Comparison of ENCODE assay signal across 19 cellular contexts in the genomic region with DNA sequence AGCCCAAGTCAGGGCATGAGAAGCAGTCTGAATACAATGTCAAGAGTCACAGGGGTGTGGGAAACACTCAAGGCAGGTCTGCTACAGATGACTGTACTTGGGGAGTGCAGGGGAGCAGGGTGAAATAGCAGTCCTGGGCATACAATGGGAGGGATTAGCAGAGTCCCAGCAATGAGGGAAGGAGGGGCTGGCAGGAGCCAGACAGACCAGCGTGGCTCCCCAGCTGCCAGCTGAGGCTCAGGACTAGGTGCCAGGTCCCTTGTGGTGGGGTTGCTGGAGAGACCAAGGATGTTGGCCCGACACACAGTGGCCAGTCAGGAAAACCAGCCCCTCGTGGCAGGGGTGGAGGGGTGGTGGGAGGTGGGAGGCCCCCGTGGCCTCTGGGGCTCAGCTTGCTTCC.
DNase-seq lines count a peak whose midpoint lies in the region; ATAC-seq, FAIRE-seq and TF ChIP-seq lines count a peak whose summit lies in the region.
"Had no signal": no experiment of that assay in that cellular context is flagged by ENCODE, and none has a peak within 500 bp of the region (broad histone marks: within the 10 kb centered on the region; RNA-seq: fewer than 3 reads in every experiment).

No MANE protein-coding gene starts in this region.

- no peaks in the 10 kb centered on the region for H4K20me1 ChIP-seq in astrocyte (ENCODE audit: insufficient read depth, low read length)

- no peaks in the 10 kb centered on the region for H3K9me3 Mint-ChIP-seq in astrocyte (ENCODE audit: unreplicated experiment)
- no peaks in the 10 kb centered on the region for H3K9me3 Mint-ChIP-seq in stimulated activated memory B cell treated with anti-CD40 and anti-IgM and Interleukin-4, amounts not matched to agents 10 μg/mL and 1 μg/mL and 100 μg/mL, for 72 hours
- H3K9me3 Mint-ChIP-seq: activated T-cell treated with anti-CD3 and anti-CD28 coated beads, Interleukin-2, amount 50 U/mL, for 72 hours; natural killer cell had no signal

- no peak for ATAC-seq in stimulated activated memory B cell treated with anti-CD40 and anti-IgM and Interleukin-4, amounts not matched to agents 10 μg/mL and 1 μg/mL and 100 μg/mL, for 72 hours
- ATAC-seq: activated T-cell treated with anti-CD3 and anti-CD28 coated beads, Interleukin-2, amount 50 U/mL, for 72 hours; left colon; natural killer cell; right cardiac atrium had no signal

- peaks cover 4% of the 10 kb centered on the region for H3K36me3 Mint-ChIP-seq in astrocyte (ENCODE audit: low read depth, unreplicated experiment)
- H3K36me3 Mint-ChIP-seq in stimulated activated memory B cell treated with anti-CD40 and anti-IgM and Interleukin-4, amounts not matched to agents 10 μg/mL and 1 μg/mL and 100 μg/mL, for 72 hours: no peaks in the 10 kb centered on the region
- H3K36me3 Mint-ChIP-seq: natural killer cell had no signal

- H3K4me3 ChIP-seq in HUES48 (ENCODE audit: low read depth, low read length) (no peak overlapping the region), astrocyte (ENCODE audit: insufficient read depth, low read depth, low read length) (no peak overlapping the region), iPS-20b (ENCODE audit: low read length) (no peak overlapping the region), stomach (no peak overlapping the region), testis (no peak overlapping the region)
- H3K4me3 ChIP-seq: adrenal gland had no signal

- no peak for TF ChIP-seq EP300 in stomach (IDR thresholded peaks at IDR 0.05)

- no peak for FAIRE-seq in astrocyte (lab: Jason Lieb, UNC)
- FAIRE-seq: colon had no signal

- H3K27ac ChIP-seq in HUES48 (ENCODE audit: low read depth, low read length) (peak overlapping the region; percentile 89), astrocyte (ENCODE audit: low read depth, low read length) (no peak overlapping the region), iPS-20b (ENCODE audit: low read length) (peak overlapping the region; percentile 94), stomach (peak overlapping the region in 4 of 5 donors; percentile 65 to 77 (median 75)), testis (no peak overlapping the region)
- H3K27ac ChIP-seq: adrenal gland had no signal

- H3K27ac Mint-ChIP-seq in astrocyte (ENCODE audit: unreplicated experiment): no peak overlapping the region
- no peak overlapping the region for H3K27ac Mint-ChIP-seq in stimulated activated memory B cell treated with anti-CD40 and anti-IgM and Interleukin-4, amounts not matched to agents 10 μg/mL and 1 μg/mL and 100 μg/mL, for 72 hours
- H3K27ac Mint-ChIP-seq: activated T-cell treated with anti-CD3 and anti-CD28 coated beads, Interleukin-2, amount 50 U/mL, for 72 hours; B cell; natural killer cell had no signal

- WGBS in stomach, 5 donors: 29 to 43% (median 40%) methylated on average over 1 to 4 of the region's 4 CpGs
- WGBS in testis, 2 donors: 40% methylated on average over 3 of the region's 4 CpGs; no CpG with 5 or more reads in 1 of the 2 donors

- H3K4me1 ChIP-seq in HUES48 (ENCODE audit: control insufficient read depth, insufficient read depth, low read length) (peaks cover 11% of the 10 kb centered on the region), astrocyte (ENCODE audit: insufficient read depth, low read length) (peaks cover 24% of the 10 kb centered on the region), iPS-20b (ENCODE audit: insufficient read depth, low read length) (peaks cover 10% of the 10 kb centered on the region), stomach (peaks cover 12 to 34% (median 23%) of the 10 kb centered on the region in 4 donors), testis (no peaks in the 10 kb centered on the region)

- H3K4me2 ChIP-seq in astrocyte (ENCODE audit: low read length): no peak overlapping the region

- no peak overlapping the region for H3K9ac ChIP-seq in HUES48 (ENCODE audit: low read depth, low read length)
- H3K9ac ChIP-seq in astrocyte (ENCODE audit: low read length): no peak overlapping the region
- H3K9ac ChIP-seq in iPS-20b (ENCODE audit: low read depth, low read length): peak overlapping the region; percentile 80; the same call in 1 of the 2 replicates

- H3K36me3 ChIP-seq in HUES48 (ENCODE audit: control insufficient read depth, insufficient read depth, low read length) (no peaks in the 10 kb centered on the region), astrocyte (ENCODE audit: insufficient read depth, low read length) (no peaks in the 10 kb centered on the region), iPS-20b (ENCODE audit: insufficient read depth, low read depth, low read length) (no peaks in the 10 kb centered on the region), stomach (no peaks in the 10 kb centered on the region), testis (ENCODE audit: low read depth, missing control alignments) (no peaks in the 10 kb centered on the region)
- H3K36me3 ChIP-seq: adrenal gland had no signal

- no peak overlapping the region for H2AFZ ChIP-seq in astrocyte (ENCODE audit: low read depth, low read length)

- TF ChIP-seq POLR2A in stomach (IDR thresholded peaks at IDR 0.05) (no peak), testis (IDR thresholded peaks at IDR 0.05) (no peak)

- DNase-seq in astrocyte (ENCODE audit: low read depth): peak; percentile 25
- DNase-seq in stomach: no peak
- DNase-seq in testis: no peak
- no peak for DNase-seq in hepatic stellate cell (ENCODE audit: low spot score)
- DNase-seq in NCI-H1436 (lab: John Stamatoyannopoulos, UW): no peak
- DNase-seq: activated CD4-positive, alpha-beta T cell treated with anti-CD3 and anti-CD28 coated beads, Interleukin-2, amount 50 U/mL, for 48 hours; activated T-cell treated with anti-CD3 and anti-CD28 coated beads, Interleukin-2, amount 50 U/mL, for 72 hours; adrenal gland; left colon; natural killer cell; NCI-H2107; NK-92 treated with Interleukin-12 subunit alpha and Interleukin-12 subunit beta, amount 100 ng/mL, for 24 hours; right cardiac atrium; SHP77 treated with DMSO at 0.1 percent for 48 hours had no signal

- H3K79me2 ChIP-seq in astrocyte (ENCODE audit: insufficient read depth, low read length): no peaks in the 10 kb centered on the region

- peaks cover 36% of the 10 kb centered on the region for H3K4me1 Mint-ChIP-seq in astrocyte (ENCODE audit: low read depth, unreplicated experiment)
- H3K4me1 Mint-ChIP-seq in stimulated activated memory B cell treated with anti-CD40 and anti-IgM and Interleukin-4, amounts not matched to agents 10 μg/mL and 1 μg/mL and 100 μg/mL, for 72 hours: peaks cover 6% of the 10 kb centered on the region
- H3K4me1 Mint-ChIP-seq: B cell had no signal

- TF ChIP-seq CTCF in astrocyte (IDR thresholded peaks at IDR 0.05; ENCODE audit: insufficient read depth, low read depth, low read length): no peak
- TF ChIP-seq CTCF in stomach (IDR thresholded peaks at IDR 0.05): no peak
- no peak for TF ChIP-seq CTCF in testis (IDR thresholded peaks at IDR 0.05)

- intact Hi-C loops in stomach (cut with DNase I; ENCODE audit: low total_unique reads) (no loop called here), testis (cut with DNase I; ENCODE audit: low total_unique reads) (no loop called here)

- no peaks in the 10 kb centered on the region for H3K27me3 Mint-ChIP-seq in astrocyte (ENCODE audit: low read depth, unreplicated experiment)
- H3K27me3 Mint-ChIP-seq in stimulated activated memory B cell treated with anti-CD40 and anti-IgM and Interleukin-4, amounts not matched to agents 10 μg/mL and 1 μg/mL and 100 μg/mL, for 72 hours: no peaks in the 10 kb centered on the region

- peaks cover 16% of the 10 kb centered on the region; the same call in 1 of the 2 replicates for H3K9me3 ChIP-seq in HUES48 (ENCODE audit: control insufficient read depth, insufficient read depth, low read length)
- no peaks in the 10 kb centered on the region for H3K9me3 ChIP-seq in astrocyte (ENCODE audit: insufficient read depth, low read depth, low read length)
- H3K9me3 ChIP-seq in iPS-20b (ENCODE audit: insufficient read depth, low read depth, low read length): no peaks in the 10 kb centered on the region
- no peaks in the 10 kb centered on the region for H3K9me3 ChIP-seq in stomach
- H3K9me3 ChIP-seq in testis: no peaks in the 10 kb centered on the region
- H3K9me3 ChIP-seq: adrenal gland had no signal

- H3K27me3 ChIP-seq in HUES48 (ENCODE audit: control insufficient read depth, insufficient read depth, low read length) (no peaks in the 10 kb centered on the region), astrocyte (ENCODE audit: insufficient read depth, low read length) (no peaks in the 10 kb centered on the region), iPS-20b (ENCODE audit: insufficient read depth, low read length) (no peaks in the 10 kb centered on the region), stomach (peaks cover 0 to 5% (median 0%) of the 10 kb centered on the region in 3 donors), testis (no peaks in the 10 kb centered on the region)

- H3K4me3 Mint-ChIP-seq in astrocyte (ENCODE audit: unreplicated experiment): no peak overlapping the region
- no peak overlapping the region for H3K4me3 Mint-ChIP-seq in stimulated activated memory B cell treated with anti-CD40 and anti-IgM and Interleukin-4, amounts not matched to agents 10 μg/mL and 1 μg/mL and 100 μg/mL, for 72 hours
- H3K4me3 Mint-ChIP-seq: activated T-cell treated with anti-CD3 and anti-CD28 coated beads, Interleukin-2, amount 50 U/mL, for 72 hours; B cell; natural killer cell had no signal

Comparison
In these comparisons a context has a peak if more than half of its experiments do, and no peak if none do; other contexts are left out.
1. H3K27ac ChIP-seq: peak in HUES48 (single experiment), iPS-20b (single experiment) and stomach (4 of 5); none in astrocyte (single experiment) and testis (0 of 2).